In genomic region chr3:39099738-39100499, GRCh38 we compare ENCODE assay signal across 26 cellular contexts. TPM values are rescaled to one million over a fixed set of nuclear protein-coding genes. Genes with fewer than 3 reads are reported as not detected.
"Had no signal": no experiment of that assay in that cellular context is flagged by ENCODE, and none has a peak within 500 bp of the region (broad histone marks: within the 10 kb centered on the region; RNA-seq: fewer than 3 reads in every experiment).

No MANE protein-coding gene starts in this region.

- H3K9me3 ChIP-seq: MG63 had no signal

- H3K4me3 Mint-ChIP-seq: activated CD4-positive, alpha-beta memory T cell treated with anti-CD3 and anti-CD28 coated beads, Interleukin-2, amount 10 ng/mL, durations not matched to agents 7 days and 5 days; activated CD4-positive, alpha-beta T cell treated with anti-CD3 and anti-CD28 coated beads for 36 hours; activated naive CD4-positive, alpha-beta T cell treated with anti-CD3 and anti-CD28 coated beads for 36 hours; activated naive CD8-positive, alpha-beta T cell treated with anti-CD3 and anti-CD28 coated beads for 36 hours; activated T-helper 1 cell treated with anti-CD3 and anti-CD28 coated beads, Interleukin-12 subunit alpha, Interleukin-12 subunit beta, Interleukin-2, Interleukin-4 antibody, amounts not matched to agents 30 ng/mL and 10 ng/mL and 1 ng/mL, durations not matched to agents 14 hours and 24 hours and 36 hours; T-cell had no signal

- ATAC-seq: activated CD4-positive, alpha-beta T cell treated with anti-CD3 and anti-CD28 coated beads for 36 hours; Panc1; Right ventricle myocardium inferior had no signal

- H3K4me3 ChIP-seq: cardiac muscle cell, MG63, SK-N-MC had no signal

- H3K27me3 ChIP-seq: brain microvascular endothelial cell, cardiac muscle cell, MG63 had no signal

- H3K27ac ChIP-seq: brain microvascular endothelial cell, cardiac muscle cell, SK-N-MC, WERI-Rb-1 had no signal

- H3K36me3 Mint-ChIP-seq: activated naive CD8-positive, alpha-beta T cell treated with anti-CD3 and anti-CD28 coated beads for 36 hours had no signal

- H3K9me3 Mint-ChIP-seq: activated CD4-positive, alpha-beta memory T cell treated with anti-CD3 and anti-CD28 coated beads, Interleukin-2, amount 10 ng/mL, durations not matched to agents 7 days and 5 days; activated naive CD4-positive, alpha-beta T cell treated with anti-CD3 and anti-CD28 coated beads for 36 hours; activated naive CD8-positive, alpha-beta T cell treated with anti-CD3 and anti-CD28 coated beads for 36 hours; activated T-helper 1 cell treated with anti-CD3 and anti-CD28 coated beads, Interleukin-12 subunit alpha, Interleukin-12 subunit beta, Interleukin-2, Interleukin-4 antibody, amounts not matched to agents 30 ng/mL and 10 ng/mL and 1 ng/mL, durations not matched to agents 14 hours and 24 hours and 36 hours; T-cell had no signal

- DNase-seq: activated CD4-positive, alpha-beta memory T cell treated with anti-CD3 and anti-CD28 coated beads, Interleukin-2, amount 10 ng/mL, durations not matched to agents 7 days and 5 days; activated CD4-positive, alpha-beta T cell treated with anti-CD3 and anti-CD28 coated beads for 36 hours; activated CD4-positive, alpha-beta T cell treated with anti-CD3 and anti-CD28 coated beads, Interleukin-2, amount 50 U/mL, for 1 hour; activated gamma-delta T cell; activated naive CD4-positive, alpha-beta T cell treated with anti-CD3 and anti-CD28 coated beads for 36 hours; activated naive CD8-positive, alpha-beta T cell treated with anti-CD3 and anti-CD28 coated beads for 36 hours; brain microvascular endothelial cell; MG63; MV-4-11; NCI-H1092 treated with DMSO at 0.1 percent for 48 hours; NCI-H1436; NCI-H1694 treated with DMSO at 0.1 percent for 48 hours; NCI-H2029 treated with DMSO at 0.1 percent for 48 hours; NCI-H345; NCI-H510A treated with DMSO at 0.1 percent for 48 hours; NCI-H69; NK-92 treated with Interleukin-12 subunit alpha and Interleukin-12 subunit beta, amount 100 ng/mL, for 24 hours; OCI-M1; RPMI8226; T-cell; WERI-Rb-1 had no signal

- H3K27ac Mint-ChIP-seq: activated CD4-positive, alpha-beta memory T cell treated with anti-CD3 and anti-CD28 coated beads, Interleukin-2, amount 10 ng/mL, durations not matched to agents 7 days and 5 days; activated CD4-positive, alpha-beta T cell treated with anti-CD3 and anti-CD28 coated beads for 36 hours; activated naive CD4-positive, alpha-beta T cell treated with anti-CD3 and anti-CD28 coated beads for 36 hours; activated naive CD8-positive, alpha-beta T cell treated with anti-CD3 and anti-CD28 coated beads for 36 hours had no signal

- H3K36me3 ChIP-seq: MG63 had no signal

- H3K27me3 Mint-ChIP-seq: activated CD4-positive, alpha-beta memory T cell treated with anti-CD3 and anti-CD28 coated beads, Interleukin-2, amount 10 ng/mL, durations not matched to agents 7 days and 5 days; activated CD4-positive, alpha-beta T cell treated with anti-CD3 and anti-CD28 coated beads for 36 hours; activated naive CD8-positive, alpha-beta T cell treated with anti-CD3 and anti-CD28 coated beads for 36 hours; T-cell had no signal

RNA-seq across cellular contexts. Expression of gene SCN11A, which starts 48.2 kb away (rescaled TPM):
- total RNA-seq: activated CD4-positive, alpha-beta memory T cell treated with anti-CD3 and anti-CD28 coated beads, Interleukin-2, amount 10 ng/mL, durations not matched to agents 7 days and 5 days had no signal
